Comparison of ENCODE assay signal across 8 cellular contexts in genomic region chr20:20864346-20865096, GRCh38.
DNase-seq lines count a peak whose midpoint lies in the region; ATAC-seq, FAIRE-seq and TF ChIP-seq lines count a peak whose summit lies in the region.

No MANE protein-coding gene starts in this region.

- H3K4me2 ChIP-seq in HepG2 (ENCODE audit: low read depth, low read length): no peak overlapping the region

- WGBS in HepG2 (ENCODE audit: low lambda C conversion rate): 31% methylated on average over 3 of the region's 3 CpGs

- intact Hi-C loops in HepG2 (cut with micrococcal nuclease; ENCODE audit: unreplicated experiment): loop anchor here (1.0 to 5.0 kb wide), 7 partner anchors 108 to 708 kb away; no protein-coding TSS in a partner anchor

- TF ChIP-seq POLR2A in HepG2 (IDR thresholded peaks at IDR 0.05; ENCODE audit: insufficient read depth in 1 of 2, low read depth in 2 of 2, low read length in 2 of 2): no peak

- no TSS peak for BruUV-seq in HepG2 (replicated peaks; lab: Mats Ljungman, UMichigan)

- DNase-seq in DMS 273 (lab: John Stamatoyannopoulos, UW; ENCODE audit: unreplicated experiment) (peak; percentile 81), NCI-H1092 treated with DMSO at 0.1 percent for 48 hours (lab: John Stamatoyannopoulos, UW) (peak; percentile 70), SHP77 treated with DMSO at 0.1 percent for 48 hours (lab: John Stamatoyannopoulos, UW) (peak; percentile 38), HepG2 (ENCODE audit: low spot score) (peak; percentile 76), MG63 (no peak)

- POLR2A ChIA-PET in HepG2 (lab: Yijun Ruan, JAX): no interaction called here

- H3K79me2 ChIP-seq in HepG2 (ENCODE audit: insufficient read depth, low read length): no peaks in the 10 kb centered on the region

- H3K9ac ChIP-seq in HepG2 (ENCODE audit: insufficient read depth, low read depth, low read length): no peak overlapping the region

- no peaks in the 10 kb centered on the region for H4K20me1 ChIP-seq in HepG2 (ENCODE audit: insufficient read depth, low read length)

- TF ChIP-seq EP300 in HepG2 (IDR thresholded peaks at IDR 0.05; ENCODE audit: low read depth in 2 of 2, low read length in 2 of 2) (no peak), HepG2 (CRISPR knock-in tag; IDR thresholded peaks at IDR 0.05; ENCODE audit: borderline replicate concordance) (no peak)

- no peak overlapping the region for H2AFZ ChIP-seq in HepG2 (ENCODE audit: low read length)

- in situ Hi-C loops in HepG2 (cut with HindIII; ENCODE audit: extremely low pct_ligation_motif_present, low pct_unique_long_range_greater_than_20kb): loop anchor here (5.0 to 10.0 kb wide), 4 partner anchors 160 to 638 kb away; partner anchors contain the start of gene KIZ

- H3K9me3 ChIP-seq in HepG2 (ENCODE audit: low read length) (no peaks in the 10 kb centered on the region), MG63 (no peaks in the 10 kb centered on the region)

- H3K4me3 ChIP-seq in HepG2 (replicated peaks in 1 of 3; ENCODE audit: insufficient read depth in 1 of 3, low read depth in 2 of 3, low read length in 3 of 3): no peak overlapping the region
- no peak overlapping the region for H3K4me3 ChIP-seq in MG63

- TF ChIP-seq RAD21 in HepG2 (CRISPR knock-in tag; IDR thresholded peaks at IDR 0.05): peak; percentile 55

- no peaks in the 10 kb centered on the region for H3K27me3 ChIP-seq in HepG2 (ENCODE audit: control insufficient read depth in 1 of 2, insufficient read depth in 2 of 2, low read length in 2 of 2)
- no peaks in the 10 kb centered on the region for H3K27me3 ChIP-seq in MG63

- peak; percentile 83 for FAIRE-seq in HepG2 (lab: Jason Lieb, UNC)

- peaks cover 6% of the 10 kb centered on the region; the same call in 1 of the 2 replicates for H3K4me1 ChIP-seq in HepG2 (ENCODE audit: insufficient read depth, low read length)

- CTCF ChIA-PET in HepG2 (lab: Yijun Ruan, JAX; ENCODE audit: low intra/inter-chr PET ratio, low total read pairs): interaction anchor here (0.7 to 1.7 kb wide), 3 partner anchors 261 to 641 kb away, joined by 3 to 4 read pairs (median 4); partner anchors contain the start of gene KIZ

- H3K36me3 ChIP-seq in HepG2 (replicated peaks in 1 of 2; ENCODE audit: control insufficient read depth in 1 of 2, insufficient read depth in 2 of 2, low read length in 2 of 2) (no peaks in the 10 kb centered on the region), MG63 (no peaks in the 10 kb centered on the region)

- H3K27ac ChIP-seq in HepG2 (ENCODE audit: extremely low read length, insufficient read depth, low read length): no peak overlapping the region

- TF ChIP-seq CTCF in HepG2 (CRISPR knock-in tag; IDR thresholded peaks at IDR 0.05): peak; percentile 82

- ATAC-seq in HepG2 (peak; percentile 81), HG03159 (IDR thresholded peaks at IDR 0.05; ENCODE audit: unreplicated experiment) (no peak), GM19395 (IDR thresholded peaks at IDR 0.05; ENCODE audit: unreplicated experiment) (no peak), GM19455 (IDR thresholded peaks at IDR 0.05; ENCODE audit: unreplicated experiment) (no peak)

TF ChIP-seq in HepG2, 621 proteins besides CTCF, POLR2A, EP300 and RAD21:
- TF ChIP-seq ZNF331 (CRISPR knock-in tag; IDR thresholded peaks at IDR 0.05) (0 out of 2 replicates have a peak, but pooled peaks have one; percentile 32), ELF3 (CRISPR knock-in tag; IDR thresholded peaks at IDR 0.05) (0 out of 2 replicates have a peak, but pooled peaks have one; percentile 31), ATF1 (CRISPR knock-in tag; IDR thresholded peaks at IDR 0.05) (no peak), ARID3A (IDR thresholded peaks at IDR 0.05; ENCODE audit: low read depth, low read length) (0 out of 2 replicates have a peak, but pooled peaks have one; percentile 13), CBX2 (IDR thresholded peaks at IDR 0.05; ENCODE audit: low read depth, low read length) (no peak), CBX2 (CRISPR knock-in tag; IDR thresholded peaks at IDR 0.05; ENCODE audit: low read depth) (no peak), SOX13 (IDR thresholded peaks at IDR 0.05) (no peak), SOX13 (CRISPR knock-in tag; conservative IDR thresholded peaks at IDR 0.05 in 1 of 2, IDR thresholded peaks at IDR 0.05 in 1 of 2) (0 out of 4 replicates have a peak, but pooled peaks of 1 of the 2 experiments have one; percentile 24), SMC3 (IDR thresholded peaks at IDR 0.05; ENCODE audit: low read length) (peak; percentile 76), ZFX (CRISPR knock-in tag; IDR thresholded peaks at IDR 0.05; ENCODE audit: low read depth) (0 out of 2 replicates have a peak, but pooled peaks have one; percentile 39), STAG1 (CRISPR knock-in tag; IDR thresholded peaks at IDR 0.05) (peak; percentile 90), GMEB1 (CRISPR knock-in tag; IDR thresholded peaks at IDR 0.05; ENCODE audit: borderline replicate concordance) (no peak), PCBP2 (optimal IDR thresholded peaks at IDR 0.05; ENCODE audit: low read depth, low read length, poor library complexity, severe bottlenecking) (peak; percentile 24), TEAD3 (CRISPR knock-in tag; optimal IDR thresholded peaks at IDR 0.05; ENCODE audit: borderline replicate concordance) (peak; percentile 91), SMARCC2 (IDR thresholded peaks at IDR 0.05) (no peak), ARID5B (CRISPR knock-in tag; IDR thresholded peaks at IDR 0.05) (0 out of 2 replicates have a peak, but pooled peaks have one; percentile 43), ERF (CRISPR knock-in tag; IDR thresholded peaks at IDR 0.05) (0 out of 2 replicates have a peak, but pooled peaks have one; percentile 59), TGIF2 (CRISPR knock-in tag; IDR thresholded peaks at IDR 0.05) (0 out of 2 replicates have a peak, but pooled peaks have one; percentile 10), ZNF792 (CRISPR knock-in tag; IDR thresholded peaks at IDR 0.05) (0 out of 2 replicates have a peak, but pooled peaks have one; percentile 13), DRAP1 (CRISPR knock-in tag; IDR thresholded peaks at IDR 0.05) (0 out of 2 replicates have a peak, but pooled peaks have one; percentile 21)
